ENCODE assay signal across 31 cellular contexts in genomic region chr7:28596245-28596935, GRCh38.
DNase-seq lines count a peak whose midpoint lies in the region; ATAC-seq and TF ChIP-seq lines count a peak whose summit lies in the region.
"Had no signal": no experiment of that assay in that cellular context is flagged by ENCODE, and none has a peak within 500 bp of the region (broad histone marks: within the 10 kb centered on the region; RNA-seq: fewer than 3 reads in every experiment).

No MANE protein-coding gene starts in this region.

- TF ChIP-seq POLR2A in testis (IDR thresholded peaks at IDR 0.05), result no peak

- H3K9me3 ChIP-seq in T-helper 17 cell (ENCODE audit: control insufficient read depth, low read length, poor library complexity, severe bottlenecking), result no peaks in the 10 kb centered on the region
- no peaks in the 10 kb centered on the region for H3K9me3 ChIP-seq in testis
- H3K9me3 ChIP-seq: left ventricle myocardium inferior, pancreas had no signal

- H3K4me1 Mint-ChIP-seq in T-helper 17 cell, result no peaks in the 10 kb centered on the region
- H3K4me1 Mint-ChIP-seq: neural crest cell had no signal

- DNase-seq in AG08395 (ENCODE audit: low spot score), result peak; percentile 8
- peak; percentile 30 for DNase-seq in HS-5 (ENCODE audit: low read depth)
- DNase-seq in brain microvascular endothelial cell, result peak; percentile 33
- DNase-seq in fibroblast of the aortic adventitia (ENCODE audit: low read depth), result peak; percentile 45
- DNase-seq in T-helper 17 cell, result no peak
- no peak for DNase-seq in testis
- DNase-seq: 8988T; activated CD4-positive, alpha-beta T cell treated with anti-CD3 and anti-CD28 coated beads, Interleukin-2, amount 50 U/mL, for 4 hours; activated CD8-positive, alpha-beta memory T cell treated with anti-CD3 and anti-CD28 coated beads, Interleukin-2, amount 10 ng/mL, durations not matched to agents 7 days and 5 days; activated gamma-delta T cell treated with Interleukin-2 at 50 U/mL for 16 hours; activated naive CD8-positive, alpha-beta T cell treated with anti-CD3 and anti-CD28 coated beads, Interleukin-2, amount 10 ng/mL, durations not matched to agents 7 days and 5 days; activated T-cell treated with anti-CD3 and anti-CD28 coated beads, Interleukin-2, amount 50 U/mL, for 48 hours; Calu3; CD4-positive, CD25-positive, alpha-beta regulatory T cell; DND-41; glutamatergic neuron; Karpas-422; left ventricle myocardium inferior; NCI-H1436 treated with DMSO at 0.1 percent for 48 hours; NCI-H2107; NCI-H345; pancreas; retina; SIG-M5; stimulated activated naive CD4-positive, alpha-beta T cell treated with Interleukin-2 at 50 U/mL for 16 hours had no signal

- H3K36me3 ChIP-seq in brain microvascular endothelial cell (replicated peaks) (no peaks in the 10 kb centered on the region), testis (ENCODE audit: low read depth, missing control alignments) (no peaks in the 10 kb centered on the region)
- H3K36me3 ChIP-seq: left ventricle myocardium inferior, pancreas had no signal

- ATAC-seq in T-helper 17 cell, result no peak
- no peak for ATAC-seq in GM19395 (IDR thresholded peaks at IDR 0.05; ENCODE audit: unreplicated experiment)
- ATAC-seq in HG03095 (IDR thresholded peaks at IDR 0.05; ENCODE audit: unreplicated experiment), result no peak
- ATAC-seq: activated CD8-positive, alpha-beta memory T cell treated with anti-CD3 and anti-CD28 coated beads, Interleukin-2, amount 10 ng/mL, durations not matched to agents 7 days and 5 days; Panc1; pancreas had no signal

- H3K4me3 ChIP-seq in brain microvascular endothelial cell (ENCODE audit: low read depth, low read length) (no peak overlapping the region), fibroblast of the aortic adventitia (ENCODE audit: low read depth, low read length) (no peak overlapping the region), testis (no peak overlapping the region)
- H3K4me3 ChIP-seq: left ventricle myocardium inferior, pancreas, smooth muscle cell had no signal

- 76 to 82% methylated on average over 2 of the region's 2 CpGs for WGBS in testis, 2 donors

- H3K27ac Mint-ChIP-seq in T-helper 17 cell, result no peak overlapping the region
- H3K27ac Mint-ChIP-seq: activated CD8-positive, alpha-beta memory T cell treated with anti-CD3 and anti-CD28 coated beads, Interleukin-2, amount 10 ng/mL, durations not matched to agents 7 days and 5 days; activated naive CD8-positive, alpha-beta T cell treated with anti-CD3 and anti-CD28 coated beads, Interleukin-2, amount 10 ng/mL, durations not matched to agents 7 days and 5 days; CD4-positive, CD25-positive, alpha-beta regulatory T cell had no signal

- no peaks in the 10 kb centered on the region for H3K36me3 Mint-ChIP-seq in T-helper 17 cell (ENCODE audit: low read depth)
- H3K36me3 Mint-ChIP-seq: activated CD8-positive, alpha-beta memory T cell treated with anti-CD3 and anti-CD28 coated beads, Interleukin-2, amount 10 ng/mL, durations not matched to agents 7 days and 5 days; CD4-positive, CD25-positive, alpha-beta regulatory T cell had no signal

- intact Hi-C loops in testis (cut with DNase I; ENCODE audit: low total_unique reads), result no loop called here

- TF ChIP-seq CTCF in brain microvascular endothelial cell (IDR thresholded peaks at IDR 0.05; ENCODE audit: low read depth, low read length, missing control alignments) (no peak), fibroblast of the aortic adventitia (IDR thresholded peaks at IDR 0.05; ENCODE audit: insufficient read depth, low read length) (no peak), testis (IDR thresholded peaks at IDR 0.05) (no peak)

- no peak overlapping the region for H3K4me3 Mint-ChIP-seq in T-helper 17 cell
- H3K4me3 Mint-ChIP-seq: activated CD8-positive, alpha-beta memory T cell treated with anti-CD3 and anti-CD28 coated beads, Interleukin-2, amount 10 ng/mL, durations not matched to agents 7 days and 5 days; activated naive CD8-positive, alpha-beta T cell treated with anti-CD3 and anti-CD28 coated beads, Interleukin-2, amount 10 ng/mL, durations not matched to agents 7 days and 5 days; CD4-positive, CD25-positive, alpha-beta regulatory T cell; neural crest cell had no signal

- peaks cover 5% of the 10 kb centered on the region for H3K27me3 Mint-ChIP-seq in T-helper 17 cell
- H3K27me3 Mint-ChIP-seq: activated CD8-positive, alpha-beta memory T cell treated with anti-CD3 and anti-CD28 coated beads, Interleukin-2, amount 10 ng/mL, durations not matched to agents 7 days and 5 days had no signal

- H3K27ac ChIP-seq in brain microvascular endothelial cell (no peak overlapping the region), testis (no peak overlapping the region)
- H3K27ac ChIP-seq: HL-60, left ventricle myocardium inferior, pancreas had no signal

- in situ Hi-C loops in brain microvascular endothelial cell (cut with HindIII; ENCODE audit: low pct_ligation_motif_present, low sequenced_read_pairs), result no loop called here

- H3K4me1 ChIP-seq in testis, result no peaks in the 10 kb centered on the region
- H3K4me1 ChIP-seq: pancreas had no signal

- H3K27me3 ChIP-seq in brain microvascular endothelial cell (replicated peaks), result no peaks in the 10 kb centered on the region
- H3K27me3 ChIP-seq in testis, result no peaks in the 10 kb centered on the region

Comparison
In these comparisons a context has a peak if more than half of its experiments do, and no peak if none do; other contexts are left out.
1. DNase-seq: peak in AG08395 (single experiment), HS-5 (single experiment), brain microvascular endothelial cell (single experiment) and fibroblast of the aortic adventitia (single experiment); none in T-helper 17 cell (0 of 3) and testis (single experiment).